8 cellular contexts compared by ENCODE assay signal in genomic region chr15:41332788-41333527, GRCh38. TPM values are rescaled to one million over a fixed set of nuclear protein-coding genes. Genes with fewer than 3 reads are reported as not detected.
DNase-seq lines count a peak whose midpoint lies in the region; ATAC-seq, FAIRE-seq and TF ChIP-seq lines count a peak whose summit lies in the region.

Gene NUSAP1, plus strand, starts transcription at chr15:41332881. Its CDS starts 77 bp downstream, at chr15:41332958.

- peaks cover 0 to 43% (median 28%) of the 10 kb centered on the region in 11 experiments; a peak in 14 of 22 replicates for H3K36me3 ChIP-seq in BLaER1 treated with 17β-estradiol and CSF1 and Interleukin-3, amounts not matched to agents 10 nM and 100 nM
- H3K36me3 ChIP-seq in H1 (ENCODE audit: control insufficient read depth in 2 of 4, insufficient read depth in 4 of 4, low read length in 3 of 4) (peaks cover 0 to 3% (median 0%) of the 10 kb centered on the region in 4 experiments; a peak in 1 of 8 replicates), mucosa of stomach (ENCODE audit: control insufficient read depth, insufficient read depth, low read length) (no peaks in the 10 kb centered on the region)

- TF ChIP-seq CTCF in H1 (IDR thresholded peaks at IDR 0.05; ENCODE audit: control extremely low read depth in 1 of 3, insufficient read depth in 1 of 3, low read depth in 1 of 3, low read length in 3 of 3), result no peak

- H2BK5ac ChIP-seq in H1 (ENCODE audit: low read depth, low read length), result peak within 1 kb of the TSS; percentile 97

- peak within 1 kb of the TSS; percentile 63 for H2BK120ac ChIP-seq in H1 (replicated peaks; ENCODE audit: low read depth, low read length)

- H3K9ac ChIP-seq in BLaER1 treated with 17β-estradiol and CSF1 and Interleukin-3, amounts not matched to agents 10 nM and 100 nM, result peak within 1 kb of the TSS; percentile 85 to 97 (median 91)
- H3K9ac ChIP-seq in H1 (replicated peaks in 1 of 4; ENCODE audit: extremely low read depth in 1 of 4, low read depth in 3 of 4, low read length in 3 of 4) (peak within 1 kb of the TSS; percentile 88 to 95 (median 92)), mucosa of stomach (ENCODE audit: low read length) (peak within 1 kb of the TSS; percentile 64)

- H3K27ac ChIP-seq in BLaER1 treated with 17β-estradiol and CSF1 and Interleukin-3, amounts not matched to agents 10 nM and 100 nM, result peak within 1 kb of the TSS; percentile 50 to 98 (median 91); a peak in 21 of 22 replicates
- H3K27ac ChIP-seq in H1 (ENCODE audit: low read depth, low read length), result peak within 1 kb of the TSS; percentile 90

- no peaks in the 10 kb centered on the region for H3K9me3 ChIP-seq in BLaER1 treated with 17β-estradiol and CSF1 and Interleukin-3, amounts not matched to agents 10 nM and 100 nM (replicated peaks in 1 of 11)
- no peaks in the 10 kb centered on the region for H3K9me3 ChIP-seq in H1 (ENCODE audit: insufficient read depth in 2 of 2, low read depth in 1 of 2, low read length in 1 of 2)
- no peaks in the 10 kb centered on the region for H3K9me3 ChIP-seq in mucosa of stomach (ENCODE audit: control insufficient read depth, low read length)

- peak within 1 kb of the TSS; percentile 75 for H4K5ac ChIP-seq in H1 (ENCODE audit: insufficient read length, low read depth, low read length)

- no peak for TF ChIP-seq RAD21 in H1 (IDR thresholded peaks at IDR 0.05 in 1 of 2, conservative IDR thresholded peaks at IDR 0.05 in 1 of 2; ENCODE audit: low read depth in 2 of 2, low read length in 2 of 2)

- peak within 1 kb of the TSS; percentile 97 for H3K4ac ChIP-seq in H1 (replicated peaks; ENCODE audit: insufficient read length, low read depth, low read length)

- peak within 1 kb of the TSS; percentile 90 for H3K18ac ChIP-seq in H1 (ENCODE audit: extremely low read depth, low read length)

- 0 out of 2 replicates have a peak within 1 kb of the TSS, but pooled peaks have one; percentile 41 for H2BK20ac ChIP-seq in H1 (ENCODE audit: low read length)

- peak within 1 kb of the TSS; percentile 52; the same call in 1 of the 2 replicates for H2BK12ac ChIP-seq in H1 (ENCODE audit: low read depth, low read length)

- DNase-seq in H1 (ENCODE audit: low read depth in 1 of 2, low spot score in 2 of 2) (no peak), middle frontal gyrus (ENCODE audit: extremely low spot score, low spot score) (no peak), inferior parietal cortex (ENCODE audit: extremely low spot score) (no peak)

- H2BK15ac ChIP-seq in H1 (ENCODE audit: low read length), result peak within 1 kb of the TSS; percentile 83; the same call in 1 of the 2 replicates

- H3K4me3 ChIP-seq in BLaER1 treated with 17β-estradiol and CSF1 and Interleukin-3, amounts not matched to agents 10 nM and 100 nM, result peak within 1 kb of the TSS; percentile 73 to 87 (median 80)
- H3K4me3 ChIP-seq in H1 (ENCODE audit: extremely low read depth in 1 of 4, insufficient read depth in 2 of 4, low read depth in 3 of 4, low read length in 4 of 4) (peak within 1 kb of the TSS; percentile 83 to 92 (median 90)), mucosa of stomach (ENCODE audit: low read length) (peak within 1 kb of the TSS; percentile 84)

- H3K79me2 ChIP-seq in H1 (ENCODE audit: control insufficient read depth in 1 of 2, insufficient read depth in 2 of 2, low read length in 2 of 2), result peaks cover 19 to 49% of the 10 kb centered on the region in 2 experiments

- no peak for TF ChIP-seq EP300 in H1 (IDR thresholded peaks at IDR 0.05; ENCODE audit: borderline replicate concordance in 1 of 2, low read depth in 2 of 2, low read length in 2 of 2)

- H2AFZ ChIP-seq in H1 (ENCODE audit: low read length), result peak within 1 kb of the TSS; percentile 88

- POLR2A ChIA-PET in H1 (lab: Charles Lee; ENCODE audit: partially characterized antibody), result interaction anchor here (0.7 to 2.6 kb wide), 31 partner anchors 9 to 405 kb away, joined by 3 to 18 read pairs (median 4); partner anchors contain the start of genes CHAC1, CHP1, DLL4 and EXD1

- TF ChIP-seq POLR2A in H1 (IDR thresholded peaks at IDR 0.05; ENCODE audit: control extremely low read depth in 1 of 2, low read depth in 2 of 2, low read length in 2 of 2), result peak; percentile 83 to 84; a peak in 2 of 3 replicates

- H3K14ac ChIP-seq in H1 (ENCODE audit: insufficient read length), result no peak within 1 kb of the TSS

- no peak within 1 kb of the TSS for H3K23ac ChIP-seq in H1 (ENCODE audit: insufficient read length)

- peak within 1 kb of the TSS; percentile 81 to 95 (median 86) for H3K4me2 ChIP-seq in BLaER1 treated with 17β-estradiol and CSF1 and Interleukin-3, amounts not matched to agents 10 nM and 100 nM
- H3K4me2 ChIP-seq in H1 (ENCODE audit: insufficient read depth in 1 of 2, low read depth in 2 of 2, low read length in 2 of 2), result peak within 1 kb of the TSS; percentile 71 to 79

- peak within 1 kb of the TSS; percentile 97 for H4K8ac ChIP-seq in H1 (ENCODE audit: extremely low read depth, insufficient read depth, low read length)

- peak within 1 kb of the TSS; percentile 92 for H3K56ac ChIP-seq in H1 (replicated peaks; ENCODE audit: insufficient read length, low read depth, low read length)

- ATAC-seq in GM18868 (IDR thresholded peaks at IDR 0.05; ENCODE audit: unreplicated experiment) (peak; percentile 6), HG03095 (IDR thresholded peaks at IDR 0.05; ENCODE audit: unreplicated experiment) (peak; percentile 12)

- H2AK5ac ChIP-seq in H1 (ENCODE audit: low read depth, low read length), result no peak within 1 kb of the TSS

- peaks cover 15 to 47% (median 42%) of the 10 kb centered on the region in 10 experiments for H3K4me1 ChIP-seq in BLaER1 treated with 17β-estradiol and CSF1 and Interleukin-3, amounts not matched to agents 10 nM and 100 nM
- no peaks in the 10 kb centered on the region; a peak in 1 of 7 replicates for H3K4me1 ChIP-seq in H1 (replicated peaks in 1 of 4; ENCODE audit: control insufficient read depth in 3 of 4, insufficient read depth in 4 of 4, low read length in 3 of 4)
- H3K4me1 ChIP-seq in mucosa of stomach (ENCODE audit: control insufficient read depth, insufficient read depth, low read length), result no peaks in the 10 kb centered on the region

- peaks cover 0 to 29% (median 22%) of the 10 kb centered on the region in 11 experiments; a peak in 16 of 22 replicates for H4K20me1 ChIP-seq in BLaER1 treated with 17β-estradiol and CSF1 and Interleukin-3, amounts not matched to agents 10 nM and 100 nM
- H4K20me1 ChIP-seq in H1 (replicated peaks in 1 of 2; ENCODE audit: control insufficient read depth in 1 of 2, insufficient read depth in 2 of 2, low read length in 2 of 2), result peaks cover 2% of the 10 kb centered on the region in 2 experiments

- H3K27me3 ChIP-seq in BLaER1 treated with 17β-estradiol and CSF1 and Interleukin-3, amounts not matched to agents 10 nM and 100 nM, result no peaks in the 10 kb centered on the region
- H3K27me3 ChIP-seq in H1 (replicated peaks in 1 of 4; ENCODE audit: control insufficient read depth in 3 of 4, extremely low read depth in 1 of 4, insufficient read depth in 3 of 4, low read length in 3 of 4), result no peaks in the 10 kb centered on the region
- no peaks in the 10 kb centered on the region for H3K27me3 ChIP-seq in mucosa of stomach (ENCODE audit: control insufficient read depth, insufficient read depth, low read length)

- H3K79me1 ChIP-seq in H1 (ENCODE audit: low read depth, low read length), result peaks cover 2% of the 10 kb centered on the region; the same call in 1 of the 2 replicates

- 3% methylated on average over 30 of the region's 39 CpGs; no CpG with 5 or more reads in 1 of the 2 experiments for WGBS in H1 (ENCODE audit: extremely low coverage in 1 of 2, insufficient coverage in 1 of 2, insufficient read length in 1 of 2, insufficient replicate concordance in 2 of 2, low coverage in 1 of 2, low lambda C conversion rate in 2 of 2, missing lambda C conversion rate in 1 of 2), 2 experiments

- H3K23me2 ChIP-seq in H1 (ENCODE audit: low read depth, low read length), result no peaks in the 10 kb centered on the region

- CTCF ChIA-PET in H1 (lab: Charles Lee; ENCODE audit: partially characterized antibody), result interaction anchor here (0.5 to 1.6 kb wide), 10 partner anchors 9 to 362 kb away, joined by 3 to 6 read pairs (median 4); no protein-coding TSS in a partner anchor

- no peak for FAIRE-seq in H1 (lab: Jason Lieb, UNC)

- H4K91ac ChIP-seq in H1 (replicated peaks; ENCODE audit: insufficient read length, low read length), result peak within 1 kb of the TSS; percentile 98

TF ChIP-seq in PFSK-1, 5 proteins besides CTCF, POLR2A, EP300 and RAD21 (continues in another document):
- peak; percentile 95; the same call in 1 of the 2 replicates for TF ChIP-seq POLR2AphosphoS5 (IDR thresholded peaks at IDR 0.05; ENCODE audit: low read depth, low read length)

TF ChIP-seq in H1, 55 proteins besides CTCF, POLR2A, EP300 and RAD21 (continues in another document):
- no peak for TF ChIP-seq JUND (IDR thresholded peaks at IDR 0.05; ENCODE audit: low read length)
- peak; percentile 57; the same call in 1 of the 2 replicates for TF ChIP-seq SP1 (IDR thresholded peaks at IDR 0.05; ENCODE audit: low read depth, low read length)
- TF ChIP-seq RBBP5 (IDR thresholded peaks at IDR 0.05; ENCODE audit: borderline replicate concordance, low read depth, low read length), result peak; percentile 13; the same call in 1 of the 2 replicates
- no peak for TF ChIP-seq CBX8 (IDR thresholded peaks at IDR 0.05; ENCODE audit: borderline replicate concordance, low read depth, low read length)
- TF ChIP-seq SIN3A (conservative IDR thresholded peaks at IDR 0.05 in 1 of 2, IDR thresholded peaks at IDR 0.05 in 1 of 2; ENCODE audit: low read depth in 1 of 2, low read length in 2 of 2), result peak; percentile 29 to 73; a peak in 2 of 4 replicates
- TF ChIP-seq ZNF274 (IDR thresholded peaks at IDR 0.05; ENCODE audit: borderline replicate concordance, extremely low read depth, low read length), result no peak
- no peak for TF ChIP-seq EZH2 (IDR thresholded peaks at IDR 0.05; ENCODE audit: low read depth, low read length, severe bottlenecking)
- peak; percentile 89 for TF ChIP-seq TBP (IDR thresholded peaks at IDR 0.05; ENCODE audit: low read depth, low read length)
- TF ChIP-seq SP4 (IDR thresholded peaks at IDR 0.05; ENCODE audit: low read length), result 0 out of 2 replicates have a peak, but pooled peaks have one; percentile 18

RNA-seq across cellular contexts. Expression of gene NUSAP1, which starts in this region (rescaled TPM):
- polyA plus RNA-seq in PFSK-1 (2012; ENCODE audit: insufficient read length, low read depth), result 60.1 TPM
- total RNA-seq in H1 (2021; fragmentation: NEBNext Ultra II Directional; extraction: Animal tissue kit (Norgen Biotek cat#: 25700)), result 135 and 144 TPM in 2 replicates
- polyA plus RNA-seq in H1 (2011; rRNA removed), result 60.8 and 65.0 TPM in 2 replicates
- polyA plus RNA-seq in H1 (2011; cell fraction: cytosol; rRNA removed), result 91.5 TPM
- 116 TPM for polyA plus RNA-seq in H1 (2011; cell fraction: nucleus; rRNA removed)
- 124 to 165 TPM (median 139 TPM) in 4 replicates for polyA plus RNA-seq in H1 (2012, experiment 1 of 2)
- polyA plus RNA-seq in H1 (2012, experiment 2 of 2), result 11.5 TPM
- 95.2 TPM for polyA plus RNA-seq in H1 (2013, experiment 1 of 2)
- 97.6 TPM for polyA plus RNA-seq in H1 (2013, experiment 2 of 2)
- 112 and 137 TPM in 2 replicates for polyA minus RNA-seq in H1 (2011; rRNA and poly(A)+ RNA removed)
- 57.6 TPM for polyA minus RNA-seq in H1 (2011; cell fraction: cytosol; rRNA and poly(A)+ RNA removed)
- polyA minus RNA-seq in H1 (2011; cell fraction: nucleus; rRNA and poly(A)+ RNA removed), result 93.4 TPM
